ENCODE assay signal across 8 cellular contexts in genomic region chr7:1368682-1369571, GRCh38.
DNase-seq lines count a peak whose midpoint lies in the region; ATAC-seq, FAIRE-seq and TF ChIP-seq lines count a peak whose summit lies in the region.

No MANE protein-coding gene starts in this region.

- H3K9me3 ChIP-seq in BE2C (no peaks in the 10 kb centered on the region; the same call in 1 of the 2 replicates), RWPE2 (ENCODE audit: severe bottlenecking) (no peaks in the 10 kb centered on the region)

- peak; percentile 72 for DNase-seq in BE2C
- DNase-seq in GM19239 (ENCODE audit: insufficient read length, low spot score): peak; percentile 46
- no peak for DNase-seq in RWPE2 (ENCODE audit: low spot score)
- DNase-seq in stimulated activated CD8-positive, alpha-beta memory T cell treated with anti-CD3 and anti-CD28 coated beads, Interleukin-2, amount 100 ng/mL, for 48 hours (ENCODE audit: low read depth in 2 of 2): peak; percentile 34 to 35
- DNase-seq in hippocampal formation (lab: John Stamatoyannopoulos, UW): no peak
- no peak for DNase-seq in cerebellar nuclear complex (lab: John Stamatoyannopoulos, UW)
- no peak for DNase-seq in medulla oblongata (ENCODE audit: extremely low spot score)

- H3K36me3 ChIP-seq in BE2C: no peaks in the 10 kb centered on the region
- H3K36me3 ChIP-seq in RWPE2 (ENCODE audit: low read depth): no peaks in the 10 kb centered on the region

- FAIRE-seq in GM19239 (lab: Jason Lieb, UNC): no peak

- ATAC-seq in RWPE2 (ENCODE audit: low read depth): peak; percentile 50
- ATAC-seq in esophagus mucosa: peak; percentile 29

- H3K4me1 ChIP-seq in BE2C: no peaks in the 10 kb centered on the region
- no peaks in the 10 kb centered on the region for H3K4me1 ChIP-seq in RWPE2 (ENCODE audit: insufficient read depth, poor library complexity, severe bottlenecking)

- H3K4me3 ChIP-seq in BE2C (ENCODE audit: low read depth, low read length) (no peak overlapping the region), RWPE2 (ENCODE audit: severe bottlenecking) (no peak overlapping the region)

- TF ChIP-seq CTCF in BE2C (IDR thresholded peaks at IDR 0.05; ENCODE audit: low read depth, low read length): peak; percentile 29
- TF ChIP-seq CTCF in RWPE2 (IDR thresholded peaks at IDR 0.05; ENCODE audit: poor library complexity, severe bottlenecking): no peak

- H3K27me3 ChIP-seq in BE2C (peaks cover 86% of the 10 kb centered on the region), RWPE2 (ENCODE audit: insufficient read depth, poor library complexity, severe bottlenecking) (peaks cover 46% of the 10 kb centered on the region)

- no peak overlapping the region for H3K27ac ChIP-seq in RWPE2 (ENCODE audit: poor library complexity, severe bottlenecking)

Comparison
In these comparisons a context has a peak if more than half of its experiments do, and no peak if none do; other contexts are left out.
1. DNase-seq: peak in BE2C (single experiment), GM19239 (single experiment) and stimulated activated CD8-positive, alpha-beta memory T cell treated with anti-CD3 and anti-CD28 coated beads, Interleukin-2, amount 100 ng/mL, for 48 hours (2 of 2); none in RWPE2 (single experiment), hippocampal formation (0 of 2), cerebellar nuclear complex (0 of 2) and medulla oblongata (single experiment).